In genomic region chr2:46296216-46296839, GRCh38 we compare ENCODE assay signal across 1 cellular context.
TF ChIP-seq lines count a peak whose summit lies in the region.

No MANE protein-coding gene starts in this region.

TF ChIP-seq in K562, 482 proteins besides CTCF, POLR2A, EP300 and RAD21 (continued from another document):
- TF ChIP-seq, protein P1, sequence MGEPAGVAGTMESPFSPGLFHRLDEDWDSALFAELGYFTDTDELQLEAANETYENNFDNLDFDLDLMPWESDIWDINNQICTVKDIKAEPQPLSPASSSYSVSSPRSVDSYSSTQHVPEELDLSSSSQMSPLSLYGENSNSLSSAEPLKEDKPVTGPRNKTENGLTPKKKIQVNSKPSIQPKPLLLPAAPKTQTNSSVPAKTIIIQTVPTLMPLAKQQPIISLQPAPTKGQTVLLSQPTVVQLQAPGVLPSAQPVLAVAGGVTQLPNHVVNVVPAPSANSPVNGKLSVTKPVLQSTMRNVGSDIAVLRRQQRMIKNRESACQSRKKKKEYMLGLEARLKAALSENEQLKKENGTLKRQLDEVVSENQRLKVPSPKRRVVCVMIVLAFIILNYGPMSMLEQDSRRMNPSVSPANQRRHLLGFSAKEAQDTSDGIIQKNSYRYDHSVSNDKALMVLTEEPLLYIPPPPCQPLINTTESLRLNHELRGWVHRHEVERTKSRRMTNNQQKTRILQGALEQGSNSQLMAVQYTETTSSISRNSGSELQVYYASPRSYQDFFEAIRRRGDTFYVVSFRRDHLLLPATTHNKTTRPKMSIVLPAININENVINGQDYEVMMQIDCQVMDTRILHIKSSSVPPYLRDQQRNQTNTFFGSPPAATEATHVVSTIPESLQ (CRISPR knock-in tag; IDR thresholded peaks at IDR 0.05) = 0 out of 2 replicates have a peak, but pooled peaks have one; percentile 10
- TF ChIP-seq ZBTB33 (CRISPR knock-in tag; IDR thresholded peaks at IDR 0.05) = peak; percentile 64
- no peak for TF ChIP-seq POLR2AphosphoS2 (IDR thresholded peaks at IDR 0.05; ENCODE audit: low read length)
- TF ChIP-seq ZBTB7A (IDR thresholded peaks at IDR 0.05; ENCODE audit: borderline replicate concordance, control insufficient read depth, low read depth, low read length) = no peak
- TF ChIP-seq POLR2AphosphoS5 (IDR thresholded peaks at IDR 0.05; ENCODE audit: control insufficient read depth, insufficient read depth, low read depth, low read length) = no peak
- TF ChIP-seq ZNF436 (CRISPR knock-in tag; IDR thresholded peaks at IDR 0.05) = no peak
- no peak for TF ChIP-seq ZNF3 (CRISPR knock-in tag; IDR thresholded peaks at IDR 0.05)
- 0 out of 2 replicates have a peak, but pooled peaks have one; percentile 51 for TF ChIP-seq ZNF12 (CRISPR knock-in tag; IDR thresholded peaks at IDR 0.05)
- no peak for TF ChIP-seq ZKSCAN8 (CRISPR knock-in tag; IDR thresholded peaks at IDR 0.05)
- no peak for TF ChIP-seq ZC3H4 (CRISPR knock-in tag; IDR thresholded peaks at IDR 0.05; ENCODE audit: borderline replicate concordance)
- TF ChIP-seq ZNF354B (CRISPR knock-in tag; IDR thresholded peaks at IDR 0.05) = no peak
- TF ChIP-seq CC2D1A (IDR thresholded peaks at IDR 0.05) = no peak
- TF ChIP-seq SP1 (CRISPR knock-in tag; IDR thresholded peaks at IDR 0.05) = peak; percentile 36; the same call in 1 of the 2 replicates
- no peak for TF ChIP-seq KDM2B (CRISPR knock-in tag; IDR thresholded peaks at IDR 0.05)
- 0 out of 2 replicates have a peak, but pooled peaks have one; percentile 17 for TF ChIP-seq ZBTB40 (IDR thresholded peaks at IDR 0.05)
- no peak for TF ChIP-seq ZBTB40 (CRISPR knock-in tag; IDR thresholded peaks at IDR 0.05)
- no peak for TF ChIP-seq ZNF785 (CRISPR knock-in tag; IDR thresholded peaks at IDR 0.05)
- TF ChIP-seq ZNF121 (CRISPR knock-in tag; conservative IDR thresholded peaks at IDR 0.05) = no peak
- no peak for TF ChIP-seq CEBPG (CRISPR knock-in tag; IDR thresholded peaks at IDR 0.05)
- TF ChIP-seq CEBPG (tag; conservative IDR thresholded peaks at IDR 0.05 in 1 of 2, IDR thresholded peaks at IDR 0.05 in 1 of 2) = no peak
